In genomic region chr16:10322723-10323527, GRCh38 we compare ENCODE assay signal across 1 cellular context.
A peak's percentile ranks its signal among the peaks of the same experiment; 100 is the strongest.
TF ChIP-seq lines count a peak whose summit lies in the region.

No MANE protein-coding gene starts in this region.

TF ChIP-seq in K562, 482 proteins besides CTCF, POLR2A, EP300 and RAD21 (continued from another document):
- TF ChIP-seq MEF2A (IDR thresholded peaks at IDR 0.05; ENCODE audit: control insufficient read depth, low read depth, low read length) = no peak
- no peak for TF ChIP-seq GTF2B (IDR thresholded peaks at IDR 0.05; ENCODE audit: extremely low read depth, insufficient read length)
- peak; percentile 89 to 94 for TF ChIP-seq KDM1A (IDR thresholded peaks at IDR 0.05)
- TF ChIP-seq CCNT2 (IDR thresholded peaks at IDR 0.05; ENCODE audit: borderline replicate concordance, extremely low read depth, insufficient read length, low read depth, low read length) = no peak
